ENCODE assay signal across 12 cellular contexts in genomic region chr1:172393354-172393753, GRCh38. TPM values are rescaled to one million over a fixed set of nuclear protein-coding genes. Genes with fewer than 3 reads are reported as not detected.
A peak's percentile ranks its signal among the peaks of the same experiment; 100 is the strongest.
DNase-seq lines count a peak whose midpoint lies in the region; ATAC-seq and TF ChIP-seq lines count a peak whose summit lies in the region.
"Had no signal": no experiment of that assay in that cellular context is flagged by ENCODE, and none has a peak within 500 bp of the region (broad histone marks: within the 10 kb centered on the region; RNA-seq: fewer than 3 reads in every experiment).

No MANE protein-coding gene starts in this region.

- peaks cover 5% of the 10 kb centered on the region for H3K36me3 Mint-ChIP-seq in stimulated activated effector memory CD8-positive, alpha-beta T cell treated with anti-CD3 and anti-CD28 coated beads, Interleukin-12 subunit alpha, Interleukin-12 subunit beta, amount 100 ng/mL, for 72 hours

- DNase-seq in GM10266 (ENCODE audit: extremely low spot score) (peak; percentile 18), Peyer's patch (peak in 1 of 3 donors; percentile 24), foreskin keratinocyte (no peak), mucosa of gallbladder (ENCODE audit: low spot score) (no peak)
- no peak for DNase-seq in stimulated activated effector memory CD8-positive, alpha-beta T cell treated with anti-CD3 and anti-CD28 coated beads, Interleukin-12 subunit alpha, Interleukin-12 subunit beta, amount 100 ng/mL, for 72 hours (ENCODE audit: low spot score in 2 of 2)
- DNase-seq: erythroblast, H9, NCI-H1105 had no signal

- no peaks in the 10 kb centered on the region for H3K9me3 Mint-ChIP-seq in stimulated activated effector memory CD8-positive, alpha-beta T cell treated with anti-CD3 and anti-CD28 coated beads, Interleukin-12 subunit alpha, Interleukin-12 subunit beta, amount 100 ng/mL, for 72 hours
- H3K9me3 Mint-ChIP-seq: H9 had no signal

- peaks cover 48% of the 10 kb centered on the region for H3K4me1 Mint-ChIP-seq in stimulated activated effector memory CD8-positive, alpha-beta T cell treated with anti-CD3 and anti-CD28 coated beads, Interleukin-12 subunit alpha, Interleukin-12 subunit beta, amount 100 ng/mL, for 72 hours

- H3K27me3 ChIP-seq in Peyer's patch (no peaks in the 10 kb centered on the region), foreskin keratinocyte (no peaks in the 10 kb centered on the region)

- H3K27ac Mint-ChIP-seq in stimulated activated effector memory CD8-positive, alpha-beta T cell treated with anti-CD3 and anti-CD28 coated beads, Interleukin-12 subunit alpha, Interleukin-12 subunit beta, amount 100 ng/mL, for 72 hours = peak overlapping the region; percentile 23
- H3K27ac Mint-ChIP-seq: H9 had no signal

- no peak for TF ChIP-seq POLR2A in Peyer's patch (IDR thresholded peaks at IDR 0.05)

- H3K4me3 ChIP-seq in Peyer's patch = no peak overlapping the region

- H3K36me3 ChIP-seq in Peyer's patch = no peaks in the 10 kb centered on the region

- H3K27ac ChIP-seq in Peyer's patch (peak overlapping the region in 3 of 4 donors; percentile 49 to 80 (median 77)), foreskin keratinocyte (peak overlapping the region; percentile 1)

- no peak for ATAC-seq in foreskin keratinocyte
- ATAC-seq in stimulated activated effector memory CD8-positive, alpha-beta T cell treated with anti-CD3 and anti-CD28 coated beads, Interleukin-12 subunit alpha, Interleukin-12 subunit beta, amount 100 ng/mL, for 72 hours = no peak
- no peak for ATAC-seq in HG03097 (IDR thresholded peaks at IDR 0.05; ENCODE audit: low FRiP score, unreplicated experiment)
- no peak for ATAC-seq in GM18858 (IDR thresholded peaks at IDR 0.05; ENCODE audit: unreplicated experiment)
- ATAC-seq in GM21381 (IDR thresholded peaks at IDR 0.05; ENCODE audit: unreplicated experiment) = no peak

- TF ChIP-seq CTCF in GM10266 (IDR thresholded peaks at IDR 0.05; ENCODE audit: control insufficient read depth, insufficient read depth, low read depth, missing control alignments) = no peak
- TF ChIP-seq CTCF in Peyer's patch (IDR thresholded peaks at IDR 0.05) = no peak
- no peak for TF ChIP-seq CTCF in foreskin keratinocyte (conservative IDR thresholded peaks at IDR 0.05)

- H3K4me1 ChIP-seq in Peyer's patch = peaks cover 0 to 14% (median 0%) of the 10 kb centered on the region in 4 donors
- H3K4me1 ChIP-seq in foreskin keratinocyte = peaks cover 6% of the 10 kb centered on the region

- H3K9me3 ChIP-seq in Peyer's patch = no peaks in the 10 kb centered on the region

- peak overlapping the region; percentile 44 for H3K4me3 Mint-ChIP-seq in stimulated activated effector memory CD8-positive, alpha-beta T cell treated with anti-CD3 and anti-CD28 coated beads, Interleukin-12 subunit alpha, Interleukin-12 subunit beta, amount 100 ng/mL, for 72 hours
- H3K4me3 Mint-ChIP-seq: H9 had no signal

RNA-seq across cellular contexts. Expression of gene C1orf105, which starts 27.1 kb away (rescaled TPM):
- total RNA-seq in Peyer's patch (not detected), foreskin keratinocyte (not detected in 2 replicates), mucosa of gallbladder (not detected)
- polyA plus RNA-seq in foreskin keratinocyte = not detected in 2 replicates
- total RNA-seq: H9, renal cortical epithelial cell had no signal

RNA-seq across cellular contexts. Expression of gene PIGC, which starts 50.5 kb away (rescaled TPM):
- 10 to 100 TPM; 19.0 to 24.5 (median 20.4) TPM for total RNA-seq in Peyer's patch
- total RNA-seq in foreskin keratinocyte = 22.8 and 25.1 TPM in 2 replicates
- polyA plus RNA-seq in foreskin keratinocyte = 20.1 and 21.7 TPM in 2 replicates
- total RNA-seq in mucosa of gallbladder = 36.3 TPM
